In genomic region chr7:69932034-69932628, GRCh38 we compare ENCODE assay signal across 8 cellular contexts.
DNase-seq lines count a peak whose midpoint lies in the region; ATAC-seq and TF ChIP-seq lines count a peak whose summit lies in the region.

No MANE protein-coding gene starts in this region.

- no peak for ATAC-seq in GM18502 (IDR thresholded peaks at IDR 0.05; ENCODE audit: poor library complexity, unreplicated experiment)

- H3K4me3 ChIP-seq in neural progenitor cell: no peak overlapping the region

- no peak overlapping the region for H3K9ac ChIP-seq in neural progenitor cell

- no peak overlapping the region for H2AFZ ChIP-seq in neural progenitor cell (replicated peaks)

- H3K36me3 Mint-ChIP-seq in endothelial cell (ENCODE audit: low read depth, unreplicated experiment) (peaks cover 4% of the 10 kb centered on the region), neural progenitor cell (no peaks in the 10 kb centered on the region)

- no peaks in the 10 kb centered on the region for H3K27me3 ChIP-seq in neural progenitor cell

- H3K27me3 Mint-ChIP-seq in endothelial cell (ENCODE audit: unreplicated experiment): peaks cover 4% of the 10 kb centered on the region
- no peaks in the 10 kb centered on the region for H3K27me3 Mint-ChIP-seq in neural progenitor cell (ENCODE audit: insufficient read depth, low read depth)

- H3K4me1 Mint-ChIP-seq in endothelial cell (ENCODE audit: unreplicated experiment): peaks cover 9% of the 10 kb centered on the region
- H3K4me1 Mint-ChIP-seq in neural progenitor cell: peaks cover 14% of the 10 kb centered on the region

- H3K27ac ChIP-seq in neural progenitor cell: no peak overlapping the region

- no peak overlapping the region for H3K4me2 ChIP-seq in neural progenitor cell

- H3K9me3 Mint-ChIP-seq in endothelial cell (ENCODE audit: unreplicated experiment) (no peaks in the 10 kb centered on the region), neural progenitor cell (no peaks in the 10 kb centered on the region)

- DNase-seq in SIG-M5 treated with dmso at 0.1 percent for 504 hours (lab: John Stamatoyannopoulos, UW; ENCODE audit: unreplicated experiment) (peak; percentile 20), SIG-M5 (lab: John Stamatoyannopoulos, UW) (no peak), NCI-H510A (lab: John Stamatoyannopoulos, UW) (peak; percentile 10), endothelial cell (ENCODE audit: low spot score) (peak; percentile 18), neural progenitor cell (ENCODE audit: low spot score) (peak; percentile 61), NCI-H1436 (lab: John Stamatoyannopoulos, UW) (no peak)
- no peak for DNase-seq in activated CD8-positive, alpha-beta memory T cell treated with anti-CD3 and anti-CD28 coated beads, Interleukin-2, amount 50 U/mL, for 48 hours

- H3K9me3 ChIP-seq in neural progenitor cell (ENCODE audit: low read depth): no peaks in the 10 kb centered on the region

- no peaks in the 10 kb centered on the region for H3K36me3 ChIP-seq in neural progenitor cell

- H3K27ac Mint-ChIP-seq in endothelial cell (ENCODE audit: unreplicated experiment) (no peak overlapping the region), neural progenitor cell (no peak overlapping the region)

- peaks cover 2% of the 10 kb centered on the region for H3K4me1 ChIP-seq in neural progenitor cell

- H3K79me2 ChIP-seq in neural progenitor cell (ENCODE audit: low read depth): no peaks in the 10 kb centered on the region

- no peaks in the 10 kb centered on the region for H3F3A ChIP-seq in neural progenitor cell (ENCODE audit: low read depth)

- H3K4me3 Mint-ChIP-seq in endothelial cell (ENCODE audit: unreplicated experiment) (no peak overlapping the region), neural progenitor cell (no peak overlapping the region)

- TF ChIP-seq CTCF in endothelial cell (IDR thresholded peaks at IDR 0.05; ENCODE audit: unreplicated experiment): peak; percentile 29
- peak; percentile 85 for TF ChIP-seq CTCF in neural progenitor cell (IDR thresholded peaks at IDR 0.05)

- H4K20me1 ChIP-seq in neural progenitor cell (ENCODE audit: low read depth): peaks cover 22% of the 10 kb centered on the region

Comparison
In these comparisons a context has a peak if more than half of its experiments do, and no peak if none do; other contexts are left out.
1. DNase-seq: peak in SIG-M5 treated with dmso at 0.1 percent for 504 hours (single experiment), NCI-H510A (single experiment), endothelial cell (single experiment) and neural progenitor cell (single experiment); none in SIG-M5 (single experiment), NCI-H1436 (single experiment) and activated CD8-positive, alpha-beta memory T cell treated with anti-CD3 and anti-CD28 coated beads, Interleukin-2, amount 50 U/mL, for 48 hours (single experiment).